Comparison of ENCODE assay signal across 1 cellular context in the genomic region with DNA sequence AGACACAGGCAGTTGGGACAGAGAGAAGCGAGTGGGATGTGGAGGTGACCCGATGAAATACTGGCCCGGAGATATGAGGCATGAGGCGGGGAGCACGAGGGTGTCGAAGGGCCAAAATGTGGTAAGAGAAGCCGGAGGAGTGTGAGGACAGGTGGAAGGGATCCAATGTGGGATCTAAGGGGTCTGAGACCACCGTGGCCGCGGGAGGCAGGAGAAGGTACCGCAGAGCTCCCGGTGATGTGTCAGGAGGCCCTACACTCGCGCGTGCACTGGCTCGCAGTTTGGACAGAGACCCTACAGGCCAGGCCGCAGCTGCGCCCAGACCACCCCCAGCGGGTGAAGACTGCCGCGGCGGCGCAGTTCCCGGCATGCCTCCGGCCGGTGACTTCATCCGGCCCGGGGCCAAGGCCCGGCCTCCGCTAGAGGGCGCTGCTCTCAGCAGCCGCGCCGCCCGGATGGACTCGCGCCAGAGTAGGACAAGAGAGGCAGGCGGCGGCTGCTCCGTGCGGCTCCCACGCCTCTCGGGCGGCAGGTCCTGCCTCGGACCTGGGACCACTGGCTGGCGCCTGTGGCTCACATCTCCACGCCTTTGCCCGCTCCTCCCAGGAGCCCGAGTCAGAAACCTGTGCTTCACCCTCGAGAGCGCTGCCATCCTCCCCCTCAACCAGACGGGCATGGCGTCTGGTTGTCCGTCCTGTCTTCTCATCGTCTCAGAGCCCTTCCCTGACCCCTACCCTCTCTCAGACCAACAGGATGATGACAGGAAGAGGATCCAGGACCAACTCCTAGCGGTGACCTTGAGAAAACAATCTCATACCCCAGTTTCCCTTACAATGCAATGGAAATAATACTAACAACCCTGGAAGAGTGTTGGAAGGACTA.
TF ChIP-seq lines count a peak whose summit lies in the region.

No MANE protein-coding gene starts in this region.

TF ChIP-seq in HepG2, 621 proteins besides CTCF, POLR2A, EP300 and RAD21 (continued from another document and continues in another):
- TF ChIP-seq ZNF646 (CRISPR knock-in tag; IDR thresholded peaks at IDR 0.05) (0 out of 2 replicates have a peak, but pooled peaks have one; percentile 12), SALL1 (CRISPR knock-in tag; IDR thresholded peaks at IDR 0.05) (peak; percentile 94), NR2F2 (IDR thresholded peaks at IDR 0.05; ENCODE audit: borderline replicate concordance, low read depth) (0 out of 2 replicates have a peak, but pooled peaks have one; percentile 2), RBM22 (optimal IDR thresholded peaks at IDR 0.05; ENCODE audit: low read length) (peak; percentile 77), NRL (CRISPR knock-in tag; IDR thresholded peaks at IDR 0.05; ENCODE audit: borderline replicate concordance) (peak; percentile 85), ATM (IDR thresholded peaks at IDR 0.05; ENCODE audit: borderline replicate concordance) (no peak), NBN (conservative IDR thresholded peaks at IDR 0.05) (no peak), ZNF282 (IDR thresholded peaks at IDR 0.05; ENCODE audit: partially characterized antibody) (no peak), LCORL (IDR thresholded peaks at IDR 0.05) (no peak), LCORL (CRISPR knock-in tag; IDR thresholded peaks at IDR 0.05) (peak; percentile 87), FOXK1 (CRISPR knock-in tag; IDR thresholded peaks at IDR 0.05; ENCODE audit: borderline replicate concordance, low read depth) (peak; percentile 52; the same call in 1 of the 2 replicates), AHDC1 (CRISPR knock-in tag; IDR thresholded peaks at IDR 0.05; ENCODE audit: borderline replicate concordance) (peak; percentile 63), ZNF33A (CRISPR knock-in tag; IDR thresholded peaks at IDR 0.05; ENCODE audit: borderline replicate concordance) (no peak), THAP7 (CRISPR knock-in tag; IDR thresholded peaks at IDR 0.05) (no peak; the same call in 1 of the 2 replicates), RARG (CRISPR knock-in tag; IDR thresholded peaks at IDR 0.05; ENCODE audit: low read depth) (no peak), POGK (CRISPR knock-in tag; conservative IDR thresholded peaks at IDR 0.05) (peak; percentile 98), ARNT2 (CRISPR knock-in tag; IDR thresholded peaks at IDR 0.05; ENCODE audit: low read depth) (peak; percentile 92), ZFP36L2 (CRISPR knock-in tag; IDR thresholded peaks at IDR 0.05) (no peak), NFIB (CRISPR knock-in tag; IDR thresholded peaks at IDR 0.05; ENCODE audit: borderline replicate concordance) (no peak), TFDP2 (CRISPR knock-in tag; IDR thresholded peaks at IDR 0.05) (peak; percentile 83; the same call in 1 of the 2 replicates), SKI (IDR thresholded peaks at IDR 0.05; ENCODE audit: partially characterized antibody) (peak; percentile 92), ZBTB1 (CRISPR knock-in tag; IDR thresholded peaks at IDR 0.05; ENCODE audit: borderline replicate concordance) (no peak), ZFP36L1 (CRISPR knock-in tag; IDR thresholded peaks at IDR 0.05) (peak; percentile 89), ZNF24 (IDR thresholded peaks at IDR 0.05) (no peak), CREB1 (IDR thresholded peaks at IDR 0.05) (0 out of 2 replicates have a peak, but pooled peaks have one; percentile 29), CREB1 (CRISPR knock-in tag; IDR thresholded peaks at IDR 0.05) (peak; percentile 66), MEIS1 (CRISPR knock-in tag; IDR thresholded peaks at IDR 0.05; ENCODE audit: borderline replicate concordance) (no peak; the same call in 1 of the 2 replicates), KDM5A (IDR thresholded peaks at IDR 0.05; ENCODE audit: borderline replicate concordance, low read length) (peak; percentile 45; the same call in 1 of the 2 replicates), ZNF713 (CRISPR knock-in tag; IDR thresholded peaks at IDR 0.05) (no peak), KDM1A (CRISPR knock-in tag; IDR thresholded peaks at IDR 0.05) (no peak), ZNF446 (CRISPR knock-in tag; IDR thresholded peaks at IDR 0.05) (no peak), NFIC (IDR thresholded peaks at IDR 0.05; ENCODE audit: low read length) (no peak; the same call in 1 of the 2 replicates), FOXO4 (CRISPR knock-in tag; conservative IDR thresholded peaks at IDR 0.05) (no peak; the same call in 1 of the 2 replicates), TCF7 (IDR thresholded peaks at IDR 0.05; ENCODE audit: low read depth) (no peak), ZNF782 (CRISPR knock-in tag; IDR thresholded peaks at IDR 0.05; ENCODE audit: borderline replicate concordance) (peak; percentile 85; the same call in 1 of the 2 replicates)
- TF ChIP-seq, protein P1, sequence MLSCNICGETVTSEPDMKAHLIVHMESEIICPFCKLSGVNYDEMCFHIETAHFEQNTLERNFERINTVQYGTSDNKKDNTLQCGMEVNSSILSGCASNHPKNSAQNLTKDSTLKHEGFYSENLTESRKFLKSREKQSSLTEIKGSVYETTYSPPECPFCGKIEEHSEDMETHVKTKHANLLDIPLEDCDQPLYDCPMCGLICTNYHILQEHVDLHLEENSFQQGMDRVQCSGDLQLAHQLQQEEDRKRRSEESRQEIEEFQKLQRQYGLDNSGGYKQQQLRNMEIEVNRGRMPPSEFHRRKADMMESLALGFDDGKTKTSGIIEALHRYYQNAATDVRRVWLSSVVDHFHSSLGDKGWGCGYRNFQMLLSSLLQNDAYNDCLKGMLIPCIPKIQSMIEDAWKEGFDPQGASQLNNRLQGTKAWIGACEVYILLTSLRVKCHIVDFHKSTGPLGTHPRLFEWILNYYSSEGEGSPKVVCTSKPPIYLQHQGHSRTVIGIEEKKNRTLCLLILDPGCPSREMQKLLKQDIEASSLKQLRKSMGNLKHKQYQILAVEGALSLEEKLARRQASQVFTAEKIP (CRISPR knock-in tag; IDR thresholded peaks at IDR 0.05; ENCODE audit: borderline replicate concordance), result no peak
